28 cellular contexts compared by ENCODE assay signal in genomic region chr20:10507052-10507451, GRCh38.
DNase-seq lines count a peak whose midpoint lies in the region; ATAC-seq and TF ChIP-seq lines count a peak whose summit lies in the region.
"Had no signal": no experiment of that assay in that cellular context is flagged by ENCODE, and none has a peak within 500 bp of the region (broad histone marks: within the 10 kb centered on the region; RNA-seq: fewer than 3 reads in every experiment).

No MANE protein-coding gene starts in this region.

- no peak for DNase-seq in CD4-positive, alpha-beta memory T cell
- peak; percentile 72 for DNase-seq in NB4 (ENCODE audit: low read depth)
- DNase-seq in left kidney (ENCODE audit: low read depth, low spot score) = peak; percentile 18
- DNase-seq in testis = no peak
- no peak for DNase-seq in stimulated activated naive B cell treated with anti-CD40 and anti-IgM and Interleukin-4, amounts not matched to agents 10 μg/mL and 1 μg/mL and 100 μg/mL, for 72 hours
- DNase-seq in T1000 (lab: John Stamatoyannopoulos, UW) = no peak
- DNase-seq in mesenteric fat pad (ENCODE audit: low spot score) = no peak
- DNase-seq: activated CD4-positive, alpha-beta T cell treated with anti-CD3 and anti-CD28 coated beads for 1 hour; activated CD8-positive, alpha-beta T cell treated with anti-CD3 and anti-CD28 coated beads, Interleukin-2, amount 10 ng/mL, durations not matched to agents 7 days and 5 days; activated gamma-delta T cell; activated T-cell treated with anti-CD3 and anti-CD28 coated beads for 4 hours; cortex of kidney; endodermal cell; HFFc6; immature natural killer cell; KG1; left ventricle myocardium inferior; MV-4-11; NCI-H1694; posterior cingulate gyrus; SJCRH30; stimulated activated CD4-positive, alpha-beta T cell treated with anti-CD3 and anti-CD28 coated beads, Interleukin-15, amount 100 ng/mL, for 24 hours; stimulated activated naive CD8-positive, alpha-beta T cell treated with anti-CD3 and anti-CD28 coated beads, Interleukin-15, amount 100 ng/mL, for 72 hours; T-helper 1 cell had no signal

- no peak overlapping the region for H3K27ac ChIP-seq in CD4-positive, alpha-beta memory T cell (ENCODE audit: low read depth, low read length)
- peak overlapping the region; percentile 48 to 59 for H3K27ac ChIP-seq in testis
- H3K27ac ChIP-seq: left ventricle myocardium inferior, neural progenitor cell had no signal

- no peaks in the 10 kb centered on the region for H3K27me3 ChIP-seq in CD4-positive, alpha-beta memory T cell (ENCODE audit: insufficient read depth, low read length)
- no peaks in the 10 kb centered on the region for H3K27me3 ChIP-seq in testis
- H3K27me3 ChIP-seq: BLaER1 treated with 17β-estradiol and CSF1 and Interleukin-3, amounts not matched to agents 10 nM and 100 nM; esophagus muscularis mucosa; neural progenitor cell; SJCRH30 had no signal

- POLR2A ChIA-PET in CD4-positive, alpha-beta memory T cell (lab: Charles Lee; ENCODE audit: partially characterized antibody) = no interaction called here

- TF ChIP-seq POLR2A in NB4 (IDR thresholded peaks at IDR 0.05; ENCODE audit: extremely low read depth, insufficient read length) (peak; percentile 40), testis (IDR thresholded peaks at IDR 0.05) (no peak)

- TF ChIP-seq CTCF in NB4 (IDR thresholded peaks at IDR 0.05; ENCODE audit: low read depth, low read length) = no peak
- no peak for TF ChIP-seq CTCF in testis (IDR thresholded peaks at IDR 0.05)

- H3K4me3 Mint-ChIP-seq in CD4-positive, alpha-beta memory T cell = no peak overlapping the region
- no peak overlapping the region for H3K4me3 Mint-ChIP-seq in stimulated activated naive B cell treated with anti-CD40 and anti-IgM and Interleukin-4, amounts not matched to agents 10 μg/mL and 1 μg/mL and 100 μg/mL, for 72 hours
- H3K4me3 Mint-ChIP-seq: activated CD8-positive, alpha-beta T cell treated with anti-CD3 and anti-CD28 coated beads, Interleukin-2, amount 10 ng/mL, durations not matched to agents 7 days and 5 days; endodermal cell; HFFc6; neural progenitor cell; stimulated activated naive CD8-positive, alpha-beta T cell treated with anti-CD3 and anti-CD28 coated beads, Interleukin-15, amount 100 ng/mL, for 72 hours had no signal

- ATAC-seq in stimulated activated naive B cell treated with anti-CD40 and anti-IgM and Interleukin-4, amounts not matched to agents 10 μg/mL and 1 μg/mL and 100 μg/mL, for 72 hours (replicated peaks) = no peak
- ATAC-seq: activated CD8-positive, alpha-beta T cell treated with anti-CD3 and anti-CD28 coated beads, Interleukin-2, amount 10 ng/mL, durations not matched to agents 7 days and 5 days; sciatic nerve; stimulated activated naive CD8-positive, alpha-beta T cell treated with anti-CD3 and anti-CD28 coated beads, Interleukin-15, amount 100 ng/mL, for 72 hours had no signal

- H3K27ac Mint-ChIP-seq in CD4-positive, alpha-beta memory T cell = peak overlapping the region in 4 of 7 donors; percentile 20 to 44 (median 38)
- no peak overlapping the region for H3K27ac Mint-ChIP-seq in stimulated activated naive B cell treated with anti-CD40 and anti-IgM and Interleukin-4, amounts not matched to agents 10 μg/mL and 1 μg/mL and 100 μg/mL, for 72 hours
- H3K27ac Mint-ChIP-seq: activated CD8-positive, alpha-beta T cell treated with anti-CD3 and anti-CD28 coated beads, Interleukin-2, amount 10 ng/mL, durations not matched to agents 7 days and 5 days; endodermal cell; HFFc6; neural progenitor cell; stimulated activated naive CD8-positive, alpha-beta T cell treated with anti-CD3 and anti-CD28 coated beads, Interleukin-15, amount 100 ng/mL, for 72 hours had no signal

- intact Hi-C loops in CD4-positive, alpha-beta memory T cell (cut with micrococcal nuclease) = no loop called here
- intact Hi-C loops in testis (cut with DNase I; ENCODE audit: low total_unique reads) = no loop called here

- H3K36me3 Mint-ChIP-seq in CD4-positive, alpha-beta memory T cell = no peaks in the 10 kb centered on the region
- peaks cover 0 to 15% of the 10 kb centered on the region in 2 donors for H3K36me3 Mint-ChIP-seq in stimulated activated naive B cell treated with anti-CD40 and anti-IgM and Interleukin-4, amounts not matched to agents 10 μg/mL and 1 μg/mL and 100 μg/mL, for 72 hours
- H3K36me3 Mint-ChIP-seq: neural progenitor cell had no signal

- peaks cover 18% of the 10 kb centered on the region for H3K4me1 ChIP-seq in CD4-positive, alpha-beta memory T cell (ENCODE audit: insufficient read depth, low read length)
- peaks cover 53% of the 10 kb centered on the region for H3K4me1 ChIP-seq in testis
- H3K4me1 ChIP-seq: neural progenitor cell had no signal

- H3K36me3 ChIP-seq in CD4-positive, alpha-beta memory T cell (ENCODE audit: insufficient read depth, low read length) = no peaks in the 10 kb centered on the region
- no peaks in the 10 kb centered on the region for H3K36me3 ChIP-seq in testis (ENCODE audit: low read depth, missing control alignments)
- H3K36me3 ChIP-seq: esophagus muscularis mucosa, left ventricle myocardium inferior, neural progenitor cell, SJCRH30 had no signal

- no peaks in the 10 kb centered on the region for H3K9me3 ChIP-seq in CD4-positive, alpha-beta memory T cell (ENCODE audit: control insufficient read depth in 1 of 2, low read length in 2 of 2)
- no peaks in the 10 kb centered on the region for H3K9me3 ChIP-seq in testis
- H3K9me3 ChIP-seq: BLaER1 treated with 17β-estradiol and CSF1 and Interleukin-3, amounts not matched to agents 10 nM and 100 nM; esophagus muscularis mucosa; left ventricle myocardium inferior; SJCRH30 had no signal

- CTCF ChIA-PET in CD4-positive, alpha-beta memory T cell (lab: Charles Lee; ENCODE audit: partially characterized antibody) = no interaction called here

- 85 to 86% methylated on average over 4 of the region's 4 CpGs for WGBS in testis, 2 donors

- H3K27me3 Mint-ChIP-seq in CD4-positive, alpha-beta memory T cell = no peaks in the 10 kb centered on the region
- no peaks in the 10 kb centered on the region for H3K27me3 Mint-ChIP-seq in stimulated activated naive B cell treated with anti-CD40 and anti-IgM and Interleukin-4, amounts not matched to agents 10 μg/mL and 1 μg/mL and 100 μg/mL, for 72 hours
- H3K27me3 Mint-ChIP-seq: stimulated activated naive CD8-positive, alpha-beta T cell treated with anti-CD3 and anti-CD28 coated beads, Interleukin-15, amount 100 ng/mL, for 72 hours had no signal

- no peaks in the 10 kb centered on the region for H3K9me3 Mint-ChIP-seq in CD4-positive, alpha-beta memory T cell
- H3K9me3 Mint-ChIP-seq in stimulated activated naive B cell treated with anti-CD40 and anti-IgM and Interleukin-4, amounts not matched to agents 10 μg/mL and 1 μg/mL and 100 μg/mL, for 72 hours = no peaks in the 10 kb centered on the region
- H3K9me3 Mint-ChIP-seq: endodermal cell; HFFc6; immature natural killer cell; neural progenitor cell; stimulated activated naive CD8-positive, alpha-beta T cell treated with anti-CD3 and anti-CD28 coated beads, Interleukin-15, amount 100 ng/mL, for 72 hours had no signal

- no peak overlapping the region for H3K4me3 ChIP-seq in CD4-positive, alpha-beta memory T cell (ENCODE audit: low read length in 2 of 2)
- no peak overlapping the region for H3K4me3 ChIP-seq in NB4 (ENCODE audit: low read depth, low read length)
- no peak overlapping the region for H3K4me3 ChIP-seq in testis
- H3K4me3 ChIP-seq: BLaER1 treated with 17β-estradiol and CSF1 and Interleukin-3, amounts not matched to agents 10 nM and 100 nM; esophagus muscularis mucosa; left ventricle myocardium inferior; neural progenitor cell; SJCRH30 had no signal

- peaks cover 18 to 24% (median 21%) of the 10 kb centered on the region in 4 donors for H3K4me1 Mint-ChIP-seq in CD4-positive, alpha-beta memory T cell
- peaks cover 27 to 40% of the 10 kb centered on the region in 2 donors for H3K4me1 Mint-ChIP-seq in stimulated activated naive B cell treated with anti-CD40 and anti-IgM and Interleukin-4, amounts not matched to agents 10 μg/mL and 1 μg/mL and 100 μg/mL, for 72 hours

Comparison
In these comparisons a context has a peak if more than half of its experiments do, and no peak if none do; other contexts are left out.
1. DNase-seq: peak in NB4 (single experiment) and left kidney (single experiment); none in CD4-positive, alpha-beta memory T cell (0 of 5), testis (single experiment), stimulated activated naive B cell treated with anti-CD40 and anti-IgM and Interleukin-4, amounts not matched to agents 10 μg/mL and 1 μg/mL and 100 μg/mL, for 72 hours (single experiment), T1000 (single experiment) and mesenteric fat pad (single experiment).